27 cellular contexts compared by ENCODE assay signal in the genomic region with DNA sequence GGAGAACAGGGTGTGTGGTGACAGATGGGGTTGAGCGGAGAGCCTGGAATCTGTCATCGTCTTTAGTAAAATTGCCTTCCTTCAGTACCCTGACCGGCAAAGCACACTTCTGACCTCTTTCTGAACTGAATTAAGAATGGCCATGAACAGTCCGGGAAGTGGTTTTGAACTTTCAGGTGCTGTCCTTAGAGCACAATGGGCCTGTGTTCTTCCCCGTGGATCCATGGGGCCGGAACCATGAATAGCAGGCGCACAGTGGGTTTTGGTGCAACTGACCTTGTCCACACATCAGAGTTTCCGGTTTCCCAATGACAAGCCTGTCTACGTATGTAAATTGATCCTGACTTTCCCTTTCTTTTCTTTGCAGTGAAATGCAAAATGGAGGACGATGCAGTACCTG. TPM values are rescaled to one million over a fixed set of nuclear protein-coding genes. Genes with fewer than 3 reads are reported as not detected.
A peak's percentile ranks its signal among the peaks of the same experiment; 100 is the strongest.
DNase-seq lines count a peak whose midpoint lies in the region; ATAC-seq and TF ChIP-seq lines count a peak whose summit lies in the region.
"Had no signal": no experiment of that assay in that cellular context is flagged by ENCODE, and none has a peak within 500 bp of the region (broad histone marks: within the 10 kb centered on the region; RNA-seq: fewer than 3 reads in every experiment).

No MANE protein-coding gene starts in this region.

- DNase-seq in Calu3, result no peak
- DNase-seq in islet precursor cell, result peak; percentile 74
- peak; percentile 31 for DNase-seq in sciatic nerve (ENCODE audit: low spot score)
- no peak for DNase-seq in NCI-H524 (lab: John Stamatoyannopoulos, UW)
- DNase-seq in NCI-H2227 (lab: John Stamatoyannopoulos, UW; ENCODE audit: unreplicated experiment), result no peak
- DNase-seq in activated gamma-delta T cell (lab: John Stamatoyannopoulos, UW), result no peak
- DNase-seq in middle frontal gyrus (ENCODE audit: extremely low spot score, low spot score), result no peak
- DNase-seq: 8988T; ACHN; BE2C; HCEC 1CT; Kasumi-1; MV-4-11; NCI-H1105; NCI-H1436 treated with DMSO at 0.1 percent for 48 hours; NCI-H187 treated with DMSO at 0.1 percent for 48 hours; NCI-H2171 treated with DMSO at 0.1 percent for 48 hours; NCI-H446; NCI-H526; NCI-H82; NK-92 treated with Interleukin-12 subunit alpha and Interleukin-12 subunit beta, amount 100 ng/mL, for 24 hours; PC-3; SJCRH30 had no signal

- CTCF ChIA-PET in Calu3 (lab: Charles Lee), result no interaction called here

- H3K4me1 Mint-ChIP-seq in Calu3 (ENCODE audit: low read depth, unreplicated experiment) (no peaks in the 10 kb centered on the region), brain (peaks cover 93% of the 10 kb centered on the region)
- H3K4me1 Mint-ChIP-seq: CD14-positive monocyte had no signal

- intact Hi-C loops in Calu3 (cut with micrococcal nuclease; ENCODE audit: unreplicated experiment) (no loop called here), sciatic nerve (cut with DNase I) (no loop called here)

- no peaks in the 10 kb centered on the region for H3K9me3 Mint-ChIP-seq in Calu3 (ENCODE audit: low read depth, unreplicated experiment)
- H3K9me3 Mint-ChIP-seq in brain, result no peaks in the 10 kb centered on the region
- H3K9me3 Mint-ChIP-seq: CD14-positive monocyte had no signal

- no peaks in the 10 kb centered on the region for H3K27me3 Mint-ChIP-seq in Calu3 (ENCODE audit: unreplicated experiment)
- H3K27me3 Mint-ChIP-seq in brain, result no peaks in the 10 kb centered on the region

- H3K36me3 Mint-ChIP-seq in Calu3 (ENCODE audit: insufficient read depth, unreplicated experiment), result peaks cover 79% of the 10 kb centered on the region
- peaks cover 50% of the 10 kb centered on the region for H3K36me3 Mint-ChIP-seq in brain
- H3K36me3 Mint-ChIP-seq: CD14-positive monocyte had no signal

- peak; percentile 38 for ATAC-seq in sciatic nerve
- ATAC-seq: K562, Right ventricle myocardium inferior had no signal

- BruUV-seq in Calu3 (replicated peaks; lab: Mats Ljungman, UMichigan), result no TSS peak

- no peak for TF ChIP-seq CTCF in Calu3 (IDR thresholded peaks at IDR 0.05; ENCODE audit: unreplicated experiment)
- no peak for TF ChIP-seq CTCF in brain (conservative IDR thresholded peaks at IDR 0.05)

- H3K4me3 Mint-ChIP-seq in Calu3 (ENCODE audit: low read depth, unreplicated experiment) (no peak overlapping the region), brain (no peak overlapping the region)
- H3K4me3 Mint-ChIP-seq: CD14-positive monocyte had no signal

- H3K27ac Mint-ChIP-seq in Calu3 (ENCODE audit: unreplicated experiment) (peak overlapping the region; percentile 10), brain (peak overlapping the region in 3 of 5 experiments; percentile 58 to 78 (median 74))
- H3K27ac Mint-ChIP-seq: CD14-positive monocyte had no signal

RNA-seq across cellular contexts. Expression of gene GPRC5B, which starts 28.5 kb away (rescaled TPM):
- total RNA-seq in Calu3 (2022) (276 and 294 TPM in 2 replicates), sciatic nerve (122 TPM)
- 351 TPM for polyA plus RNA-seq in brain (ENCODE audit: insufficient read depth, low read depth, low replicate concordance)

Comparison
In these comparisons a context has a peak if more than half of its experiments do, and no peak if none do; other contexts are left out.
1. DNase-seq: peak in islet precursor cell (single experiment) and sciatic nerve (single experiment); none in Calu3 (single experiment), NCI-H524 (0 of 2), NCI-H2227 (single experiment), activated gamma-delta T cell (single experiment) and middle frontal gyrus (single experiment).